8 cellular contexts compared by ENCODE assay signal in the genomic region with DNA sequence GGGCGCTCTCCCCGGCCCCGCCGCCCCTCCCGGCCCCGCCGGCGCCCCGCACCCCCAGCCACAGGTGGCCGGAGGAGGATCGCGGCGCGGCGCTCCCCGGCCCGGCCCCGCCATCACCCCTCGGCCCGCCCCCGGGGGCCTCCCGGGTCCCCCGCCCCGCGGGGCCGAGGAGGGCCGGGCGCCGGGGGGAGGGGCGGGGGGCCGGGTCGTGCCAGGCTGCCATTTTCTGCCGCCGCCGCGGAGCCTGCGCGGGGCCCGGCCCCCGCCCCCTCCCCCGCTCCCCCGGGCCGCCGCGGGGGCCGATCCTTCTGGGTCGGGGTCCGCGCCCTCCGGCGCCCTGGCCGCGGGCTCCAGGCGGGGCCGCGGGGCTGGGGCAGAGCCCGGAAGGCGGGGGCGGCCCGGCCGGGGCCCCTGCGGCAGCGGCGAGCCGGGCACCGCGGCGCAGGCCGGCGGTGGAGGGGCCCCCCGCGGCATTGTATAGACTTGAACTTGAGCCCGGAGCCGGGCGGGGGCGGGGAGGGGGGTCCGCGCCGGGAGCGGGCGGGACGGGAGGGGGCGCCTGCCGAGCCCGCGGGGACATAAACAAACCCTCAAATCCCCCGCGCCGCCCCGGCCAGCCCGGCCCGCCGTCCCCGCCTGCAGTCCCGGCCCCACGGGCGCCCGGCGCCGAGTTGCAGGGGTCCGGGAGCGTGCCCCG. TPM values are rescaled to one million over a fixed set of nuclear protein-coding genes. Genes with fewer than 3 reads are reported as not detected.
DNase-seq lines count a peak whose midpoint lies in the region; ATAC-seq and TF ChIP-seq lines count a peak whose summit lies in the region.

No MANE protein-coding gene starts in this region.

- no peak for TF ChIP-seq CTCF in cardiac muscle cell (IDR thresholded peaks at IDR 0.05; ENCODE audit: low read depth, low read length)
- TF ChIP-seq CTCF in psoas muscle (IDR thresholded peaks at IDR 0.05) = no peak

- H3K4me1 ChIP-seq in cardiac muscle cell (ENCODE audit: low read depth) (peaks cover 15% of the 10 kb centered on the region), psoas muscle (peaks cover 41% of the 10 kb centered on the region)

- H3K4me3 ChIP-seq in cardiac muscle cell (peak overlapping the region; percentile 56), psoas muscle (peak overlapping the region; percentile 80)

- no peaks in the 10 kb centered on the region for H3K9me3 ChIP-seq in cardiac muscle cell (ENCODE audit: low read depth)
- H3K9me3 ChIP-seq in psoas muscle = no peaks in the 10 kb centered on the region

- H3K36me3 ChIP-seq in cardiac muscle cell = no peaks in the 10 kb centered on the region
- H3K36me3 ChIP-seq in psoas muscle (ENCODE audit: insufficient read depth in 1 of 2, low read depth in 1 of 2) = no peaks in the 10 kb centered on the region

- intact Hi-C loops in cardiac septum (cut with DNase I) = loop anchor here (5.0 kb wide), 1 partner anchor 181 kb away; no protein-coding TSS in a partner anchor
- intact Hi-C loops in psoas muscle (cut with DNase I) = loop anchor here (5.0 to 10.0 kb wide), 2 partner anchors 36 to 184 kb away; no protein-coding TSS in a partner anchor

- ATAC-seq in HG02588 (IDR thresholded peaks at IDR 0.05; ENCODE audit: unreplicated experiment) (peak; percentile 28), psoas muscle (no peak), GM18870 (IDR thresholded peaks at IDR 0.05; ENCODE audit: unreplicated experiment) (no peak)

- DNase-seq in cardiac muscle cell (ENCODE audit: low read depth in 1 of 2, low spot score in 1 of 2) = peak; percentile 25 to 62
- no peak for DNase-seq in cardiac septum (ENCODE audit: low spot score)
- peak; percentile 47 for DNase-seq in RPMI8226
- no peak for DNase-seq in epithelial cell of prostate (ENCODE audit: low read depth, low spot score)
- DNase-seq in psoas muscle = peak in 1 of 2 donors; percentile 65
- DNase-seq in GOT3 (lab: John Stamatoyannopoulos, UW) = no peak

- H3K27me3 ChIP-seq in cardiac muscle cell = no peaks in the 10 kb centered on the region
- H3K27me3 ChIP-seq in psoas muscle (ENCODE audit: insufficient read depth in 3 of 3, low read length in 2 of 3) = no peaks in the 10 kb centered on the region

- no peak overlapping the region for H3K27ac ChIP-seq in cardiac muscle cell
- H3K27ac ChIP-seq in epithelial cell of prostate = peak overlapping the region; percentile 23
- peak overlapping the region; percentile 82 for H3K27ac ChIP-seq in psoas muscle

- WGBS in psoas muscle, 3 donors = 0 to 1% (median 0%) methylated on average over 8 to 95 of the region's 103 CpGs

RNA-seq across cellular contexts. Expression of a gene that starts 0.5 kb away (rescaled TPM):
- total RNA-seq in cardiac muscle cell (90.6 and 116 TPM in 2 replicates), cardiac septum (24.9 TPM), psoas muscle (10 to 100 TPM; 20.6 to 26.2 (median 21.7) TPM)
- polyA plus RNA-seq in cardiac muscle cell (52.9 and 65.4 TPM in 2 replicates), psoas muscle (1 to 10 TPM; 7.1 to 9.9 (median 8.4) TPM)

Comparison
In these comparisons a context has a peak if more than half of its experiments do, and no peak if none do; other contexts are left out.
1. DNase-seq: peak in cardiac muscle cell (2 of 2) and RPMI8226 (single experiment); none in cardiac septum (single experiment), epithelial cell of prostate (single experiment) and GOT3 (single experiment).